Comparison of ENCODE assay signal across 19 cellular contexts in the genomic region with DNA sequence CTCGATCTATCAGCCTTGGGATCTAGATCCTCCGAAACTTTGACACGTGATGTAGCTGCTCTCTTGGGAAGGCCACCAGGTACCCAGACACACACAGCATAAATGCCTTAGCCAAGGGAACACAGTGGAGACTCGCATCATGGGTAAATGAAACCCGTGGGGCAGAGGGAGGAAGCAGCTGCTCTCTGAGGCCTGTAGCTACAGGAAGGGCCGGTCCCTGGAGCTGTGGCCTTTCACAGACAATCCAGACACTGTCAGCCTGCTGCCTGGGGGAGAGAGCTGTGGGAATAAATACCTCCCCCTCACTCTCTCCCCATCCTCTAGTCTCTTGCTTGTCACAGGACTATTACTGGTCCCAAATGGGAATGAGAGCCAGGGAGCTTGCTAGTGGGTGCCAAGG.
DNase-seq lines count a peak whose midpoint lies in the region; ATAC-seq and TF ChIP-seq lines count a peak whose summit lies in the region.
"Had no signal": no experiment of that assay in that cellular context is flagged by ENCODE, and none has a peak within 500 bp of the region (broad histone marks: within the 10 kb centered on the region; RNA-seq: fewer than 3 reads in every experiment).

No MANE protein-coding gene starts in this region.

- WGBS in heart left ventricle, 4 donors = 28 to 53% (median 51%) methylated on average over 6 of the region's 6 CpGs

- H3K36me3 ChIP-seq in heart left ventricle = no peaks in the 10 kb centered on the region

- peak overlapping the region in 1 of 12 donors; percentile 2 for H3K27ac ChIP-seq in heart left ventricle
- H3K27ac ChIP-seq: C4-2B, RWPE1, SK-N-MC had no signal

- ATAC-seq in heart left ventricle (peak in 3 of 4 donors; percentile 26 to 92 (median 53)), sciatic nerve (peak; percentile 13), HG03469 (IDR thresholded peaks at IDR 0.05; ENCODE audit: unreplicated experiment) (no peak)
- ATAC-seq: HepG2 had no signal

- DNase-seq in heart left ventricle = peak in 4 of 5 donors; percentile 28 to 37 (median 29)
- no peak for DNase-seq in cardiac septum (ENCODE audit: low spot score)
- DNase-seq in RPMI7951 (ENCODE audit: low read depth) = peak; percentile 10
- DNase-seq in islet precursor cell = peak; percentile 74
- DNase-seq in sciatic nerve (ENCODE audit: low spot score) = no peak
- no peak for DNase-seq in NCI-H1048 (lab: John Stamatoyannopoulos, UW)
- DNase-seq in NCI-H345 treated with DMSO at 0.1 percent for 48 hours (lab: John Stamatoyannopoulos, UW; ENCODE audit: unreplicated experiment) = no peak
- DNase-seq: COR-L47, H7, KG1, NCI-H1092 treated with DMSO at 0.1 percent for 48 hours, NCI-H1694, NCI-H526 treated with DMSO at 0.1 percent for 48 hours, OCI-M1 had no signal

- intact Hi-C loops in heart left ventricle (cut with DNase I) (loop anchor here in 1 of 10 donors (2.0 kb wide), 1 partner anchor 91 kb away; no protein-coding TSS in a partner anchor), cardiac septum (cut with DNase I) (no loop called here), sciatic nerve (cut with DNase I) (no loop called here)

- no peaks in the 10 kb centered on the region for H3K9me3 ChIP-seq in heart left ventricle

- peaks cover 0 to 17% (median 0%) of the 10 kb centered on the region in 12 donors for H3K4me1 ChIP-seq in heart left ventricle

- no peak for TF ChIP-seq POLR2A in heart left ventricle (IDR thresholded peaks at IDR 0.05)

- H3K27me3 ChIP-seq in heart left ventricle = peaks cover 0 to under 1% (median 0%) of the 10 kb centered on the region in 9 donors

- H3K4me3 ChIP-seq in heart left ventricle = no peak overlapping the region
- H3K4me3 ChIP-seq: SK-N-MC had no signal

- TF ChIP-seq CTCF in heart left ventricle (IDR thresholded peaks at IDR 0.05) = no peak

Comparison
In these comparisons a context has a peak if more than half of its experiments do, and no peak if none do; other contexts are left out.
1. DNase-seq: peak in heart left ventricle (4 of 5), RPMI7951 (single experiment) and islet precursor cell (single experiment); none in cardiac septum (single experiment), sciatic nerve (single experiment), NCI-H1048 (single experiment) and NCI-H345 treated with DMSO at 0.1 percent for 48 hours (single experiment).